Comparison of ENCODE assay signal across 27 cellular contexts in the genomic region with DNA sequence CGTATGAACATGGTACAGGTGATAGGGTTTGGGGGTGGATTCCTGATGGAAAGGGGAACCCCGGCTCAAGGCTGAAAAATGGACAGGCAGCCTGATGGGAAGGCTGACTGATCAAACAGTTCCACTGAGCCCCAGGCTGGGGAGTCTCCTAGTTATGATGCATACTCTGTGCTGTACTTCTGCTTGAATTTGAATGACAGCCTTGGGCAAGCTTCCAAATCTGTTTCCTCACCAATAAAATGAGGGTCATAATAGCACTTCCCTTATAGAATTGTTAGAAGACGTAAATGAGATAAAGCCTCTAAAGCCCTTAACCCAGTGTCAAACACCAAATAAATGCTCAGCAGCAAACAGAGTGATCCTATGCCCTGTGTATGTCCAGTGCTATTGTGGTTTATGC.
"Had no signal": no experiment of that assay in that cellular context is flagged by ENCODE, and none has a peak within 500 bp of the region (broad histone marks: within the 10 kb centered on the region; RNA-seq: fewer than 3 reads in every experiment).

No MANE protein-coding gene starts in this region.

- DNase-seq: kidney glomerular epithelial cell; left cardiac atrium; left lung; lower lobe of right lung; midbrain; naive thymus-derived CD8-positive, alpha-beta T cell; nucleus accumbens; pancreas; posterior cingulate gyrus; retina; right cardiac atrium; stimulated activated CD4-positive, alpha-beta T cell treated with anti-CD3 and anti-CD28 coated beads, Interleukin-12 subunit alpha, Interleukin-12 subunit beta, amount 100 ng/mL, for 4 hours; stimulated activated CD4-positive, alpha-beta T cell treated with anti-CD3 and anti-CD28 coated beads, Interleukin-15, amount 100 ng/mL, for 24 hours; stimulated activated CD4-positive, alpha-beta T cell treated with anti-CD3 and anti-CD28 coated beads, Interleukin-2, amount 100 ng/mL, for 24 hours; stimulated activated CD4-positive, alpha-beta T cell treated with anti-CD3 and anti-CD28 coated beads, Interleukin-4, amount 100 ng/mL, for 1 hour; stimulated activated naive B cell treated with anti-CD40 and anti-IgM and Interleukin-4, amounts not matched to agents 10 μg/mL and 1 μg/mL and 100 μg/mL, for 72 hours; stimulated activated naive CD8-positive, alpha-beta T cell treated with anti-CD3 and anti-CD28 coated beads, Interleukin-15, Interleukin-2, amounts not matched to agents 100 U/mL and 50 U/mL, for 24 hours; stomach; testis; thyroid gland; transverse colon; upper lobe of left lung had no signal

- H3K4me1 ChIP-seq: left lung, lower lobe of right lung, prostate gland, stomach, testis, thyroid gland, transverse colon, upper lobe of left lung, vagina had no signal

- H3K4me3 ChIP-seq: left lung, lower lobe of right lung, pancreas, prostate gland, skin epidermis, stomach, testis, thyroid gland, transverse colon, upper lobe of left lung, vagina had no signal

- H3K36me3 ChIP-seq: left lung, lower lobe of right lung, pancreas, prostate gland, stomach, thyroid gland, transverse colon, upper lobe of left lung, vagina had no signal

- H3K9me3 ChIP-seq: pancreas, prostate gland, testis, thyroid gland, transverse colon, vagina had no signal

- ATAC-seq: left cardiac atrium; left lung; lower lobe of right lung; naive thymus-derived CD8-positive, alpha-beta T cell; pancreas; right cardiac atrium; sciatic nerve; stimulated activated naive B cell treated with anti-CD40 and anti-IgM and Interleukin-4, amounts not matched to agents 10 μg/mL and 1 μg/mL and 100 μg/mL, for 72 hours; stimulated activated naive CD8-positive, alpha-beta T cell treated with anti-CD3 and anti-CD28 coated beads, Interleukin-15, Interleukin-2, amounts not matched to agents 100 U/mL and 50 U/mL, for 24 hours had no signal

- H3K27me3 ChIP-seq: left lung, pancreas, stomach, testis, thyroid gland, transverse colon, upper lobe of left lung, vagina had no signal

- FAIRE-seq: keratinocyte, pancreas had no signal

- H3K27ac ChIP-seq: left lung, lower lobe of right lung, pancreas, prostate gland, skin epidermis, stomach, testis, thyroid gland, transverse colon, upper lobe of left lung, vagina had no signal
